Comparison of ENCODE assay signal across 1 cellular context in genomic region chr4:90137545-90137944, GRCh38.
TF ChIP-seq lines count a peak whose summit lies in the region.

No MANE protein-coding gene starts in this region.

TF ChIP-seq in endothelial cell of umbilical vein, 7 proteins besides CTCF, POLR2A, EP300 and RAD21:
- no peak for TF ChIP-seq FOS (IDR thresholded peaks at IDR 0.05; ENCODE audit: borderline replicate concordance, insufficient read depth, low read length)
- peak; percentile 84 for TF ChIP-seq GATA2 (IDR thresholded peaks at IDR 0.05; ENCODE audit: insufficient read depth, insufficient read length, low read depth, low read length)
